ENCODE assay signal across 8 cellular contexts in genomic region chr12:27711957-27712356, GRCh38. TPM values are rescaled to one million over a fixed set of nuclear protein-coding genes. Genes with fewer than 3 reads are reported as not detected.
DNase-seq lines count a peak whose midpoint lies in the region; ATAC-seq and TF ChIP-seq lines count a peak whose summit lies in the region.

No MANE protein-coding gene starts in this region.

- DNase-seq in T-helper 1 cell: no peak
- peak; percentile 45 for DNase-seq in SIG-M5 (lab: John Stamatoyannopoulos, UW)
- DNase-seq in endothelial cell (ENCODE audit: low spot score): no peak
- DNase-seq in gastrocnemius medialis: no peak
- no peak for DNase-seq in stimulated activated CD4-positive, alpha-beta T cell treated with anti-CD3 and anti-CD28 coated beads, Interleukin-1b, Interleukin-23, amount 100 ng/mL, for 48 hours

- no peak for TF ChIP-seq POLR2A in gastrocnemius medialis (IDR thresholded peaks at IDR 0.05)

- peaks cover 15% of the 10 kb centered on the region for H3K27me3 Mint-ChIP-seq in T-helper 1 cell treated with Interleukin-12 subunit alpha and Interleukin-12 subunit beta and Interleukin-4 antibody, amounts not matched to agents 30 μg/mL and 1 μg/mL, for 36 hours (ENCODE audit: low read depth)
- H3K27me3 Mint-ChIP-seq in endothelial cell (ENCODE audit: unreplicated experiment): peaks cover 2% of the 10 kb centered on the region

- peaks cover 17% of the 10 kb centered on the region for H3K4me1 Mint-ChIP-seq in T-helper 1 cell treated with Interleukin-12 subunit alpha and Interleukin-12 subunit beta and Interleukin-4 antibody, amounts not matched to agents 30 μg/mL and 1 μg/mL, for 36 hours (ENCODE audit: low read depth)
- peaks cover 11% of the 10 kb centered on the region for H3K4me1 Mint-ChIP-seq in endothelial cell (ENCODE audit: unreplicated experiment)

- no peaks in the 10 kb centered on the region for H3K9me3 Mint-ChIP-seq in T-helper 1 cell treated with Interleukin-12 subunit alpha and Interleukin-12 subunit beta and Interleukin-4 antibody, amounts not matched to agents 30 μg/mL and 1 μg/mL, for 36 hours
- H3K9me3 Mint-ChIP-seq in endothelial cell (ENCODE audit: unreplicated experiment): no peaks in the 10 kb centered on the region

- H3K4me3 Mint-ChIP-seq in T-helper 1 cell treated with Interleukin-12 subunit alpha and Interleukin-12 subunit beta and Interleukin-4 antibody, amounts not matched to agents 30 μg/mL and 1 μg/mL, for 36 hours: peak overlapping the region; percentile 94
- H3K4me3 Mint-ChIP-seq in endothelial cell (ENCODE audit: unreplicated experiment): peak overlapping the region; percentile 98

- H3K4me3 ChIP-seq in gastrocnemius medialis: peak overlapping the region in 3 of 4 donors; percentile 84 to 98 (median 89)

- H3K9me3 ChIP-seq in gastrocnemius medialis: no peaks in the 10 kb centered on the region

- in situ Hi-C loops in gastrocnemius medialis (cut with MboI; ENCODE audit: low sequenced_read_pairs in 4 of 4): no loop called here

- H3K36me3 ChIP-seq in gastrocnemius medialis: peaks cover 0 to 17% of the 10 kb centered on the region in 2 donors

- H3K4me1 ChIP-seq in gastrocnemius medialis: peaks cover 19 to 23% of the 10 kb centered on the region in 2 donors

- ATAC-seq in gastrocnemius medialis: no peak
- no peak for ATAC-seq in HG03565 (IDR thresholded peaks at IDR 0.05; ENCODE audit: unreplicated experiment)
- ATAC-seq in HG03175 (IDR thresholded peaks at IDR 0.05; ENCODE audit: unreplicated experiment): no peak

- H3K27ac Mint-ChIP-seq in T-helper 1 cell treated with Interleukin-12 subunit alpha and Interleukin-12 subunit beta and Interleukin-4 antibody, amounts not matched to agents 30 μg/mL and 1 μg/mL, for 36 hours: peak overlapping the region; percentile 3
- H3K27ac Mint-ChIP-seq in endothelial cell (ENCODE audit: unreplicated experiment): no peak overlapping the region

- no peaks in the 10 kb centered on the region for H3K27me3 ChIP-seq in gastrocnemius medialis

- peaks cover 20% of the 10 kb centered on the region for H3K36me3 Mint-ChIP-seq in T-helper 1 cell treated with Interleukin-12 subunit alpha and Interleukin-12 subunit beta and Interleukin-4 antibody, amounts not matched to agents 30 μg/mL and 1 μg/mL, for 36 hours (ENCODE audit: low read depth)
- H3K36me3 Mint-ChIP-seq in endothelial cell (ENCODE audit: low read depth, unreplicated experiment): peaks cover 11% of the 10 kb centered on the region

- intact Hi-C loops in gastrocnemius medialis (cut with DNase I; ENCODE audit: low total_unique reads): loop anchor here (5.0 to 10.0 kb wide), 3 partner anchors 70 to 687 kb away; partner anchors contain the start of genes CCDC91, KLHL42, MANSC4 and MED21

- H3K27ac ChIP-seq in gastrocnemius medialis: no peak overlapping the region

- TF ChIP-seq CTCF in endothelial cell (IDR thresholded peaks at IDR 0.05; ENCODE audit: unreplicated experiment): no peak
- no peak for TF ChIP-seq CTCF in gastrocnemius medialis (IDR thresholded peaks at IDR 0.05 in 4 of 5, conservative IDR thresholded peaks at IDR 0.05 in 1 of 5)

RNA-seq across cellular contexts. Expression of gene MRPS35, which starts 1.3 kb away (rescaled TPM):
- total RNA-seq in endothelial cell (ENCODE audit: unreplicated experiment) (30.0 TPM), gastrocnemius medialis (100 to 1,000 TPM in 1 of 4 donors, 10 to 100 TPM in 3; 76.3 to 153 (median 98.2) TPM)

RNA-seq across cellular contexts. Expression of gene REP15, which starts 15.7 kb away (rescaled TPM):
- total RNA-seq in endothelial cell (ENCODE audit: unreplicated experiment) (4.0 TPM), gastrocnemius medialis (1 to 10 TPM in 2 of 4 donors, under 1 TPM in 1, not detected in 1; 0.92 to 1.8 (median 1.4) TPM)
